In the genomic region with DNA sequence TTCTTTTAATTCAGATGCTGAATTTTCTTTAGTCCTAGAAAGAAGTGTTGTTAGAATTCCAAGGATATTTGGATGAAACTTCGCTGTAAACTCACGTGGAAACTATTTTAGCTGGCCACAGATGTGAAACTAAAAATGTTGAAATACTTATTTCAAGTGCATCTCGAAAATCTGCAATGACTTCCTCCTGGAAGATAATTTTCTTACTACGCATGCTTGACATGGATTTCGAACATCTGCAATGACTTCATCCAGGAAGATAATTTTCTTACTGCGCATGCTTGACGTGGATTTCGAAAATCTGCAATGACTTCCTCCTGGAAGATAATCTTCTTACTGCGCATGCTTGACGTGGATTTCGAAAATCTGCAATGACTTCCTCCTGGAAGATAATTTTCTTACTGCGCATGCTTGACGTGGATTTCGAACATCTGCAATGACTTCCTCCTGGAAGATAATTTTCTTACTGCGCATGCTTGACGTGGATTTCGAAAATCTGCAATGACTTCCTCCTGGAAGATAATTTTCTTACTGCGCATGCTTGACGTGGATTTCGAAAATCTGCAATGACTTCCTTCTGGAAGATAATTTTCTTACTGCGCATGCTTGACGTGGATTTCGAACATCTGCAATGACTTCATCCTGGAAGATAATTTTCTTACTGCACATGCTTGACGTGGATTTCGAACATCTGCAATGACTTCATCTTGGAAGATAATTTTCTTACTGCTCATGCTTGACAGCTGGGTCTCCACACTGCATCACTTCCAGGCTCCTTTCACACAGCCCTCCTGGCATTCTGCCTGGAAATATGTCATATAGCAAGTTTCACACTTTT, we compare ENCODE assay signal across 7 cellular contexts.
DNase-seq lines count a peak whose midpoint lies in the region; ATAC-seq and TF ChIP-seq lines count a peak whose summit lies in the region.
"Not testable (repeated sequence)": the region's sequence is repeated elsewhere in the genome, so short reads cannot be mapped to it uniquely, and the experiment has no call there.

No MANE protein-coding gene starts in this region.

- not testable (repeated sequence) for TF ChIP-seq POLR2A in sigmoid colon (IDR thresholded peaks at IDR 0.05)

- 88 to 94% methylated on average over 25 of the region's 25 CpGs for WGBS in sigmoid colon, 2 donors

- H3K27me3 ChIP-seq in adipocyte (replicated peaks; ENCODE audit: control insufficient read depth, insufficient read depth, low read length); sigmoid colon: not testable (repeated sequence)

- H3K4me1 ChIP-seq in adipocyte (ENCODE audit: control insufficient read depth, insufficient read depth, low read length): peaks cover 33% of the 10 kb centered on the region
- H3K4me1 ChIP-seq in sigmoid colon: not testable (repeated sequence)

- peak overlapping the region; percentile 79 for H3K4me3 ChIP-seq in adipocyte (ENCODE audit: low read length)
- not testable (repeated sequence) for H3K4me3 ChIP-seq in sigmoid colon

- not testable (repeated sequence) for TF ChIP-seq EP300 in sigmoid colon (IDR thresholded peaks at IDR 0.05)

- not testable (repeated sequence) for H3K36me3 ChIP-seq in adipocyte (ENCODE audit: control insufficient read depth, insufficient read depth, low read length, severe bottlenecking); sigmoid colon

- intact Hi-C loops in Right ventricle myocardium inferior (cut with DNase I); sigmoid colon (cut with DNase I): not testable (repeated sequence)

- H3K9me3 ChIP-seq in adipocyte (ENCODE audit: control insufficient read depth, low read length); sigmoid colon: not testable (repeated sequence)

- H3K9ac ChIP-seq in adipocyte (ENCODE audit: low read length): peak overlapping the region; percentile 65

- DNase-seq in COLO829 (ENCODE audit: low spot score) (peak; percentile 4), HS-5 (ENCODE audit: low read depth) (peak; percentile 76), adipocyte (ENCODE audit: low read depth) (peak; percentile 60), epidermal melanocyte (ENCODE audit: insufficient read length, low spot score) (peak; percentile 28), left kidney (ENCODE audit: low read depth, low spot score) (peak; percentile 26), sigmoid colon (peak; percentile 72)
- not testable (repeated sequence) for DNase-seq in Right ventricle myocardium inferior (ENCODE audit: missing footprints)

- peak; percentile 29 for ATAC-seq in Right ventricle myocardium inferior

- not testable (repeated sequence) for TF ChIP-seq CTCF in sigmoid colon (IDR thresholded peaks at IDR 0.05)

- peak overlapping the region in 1 of 4 donors; percentile 55 for H3K27ac ChIP-seq in sigmoid colon
